ENCODE assay signal across 12 cellular contexts in the genomic region with DNA sequence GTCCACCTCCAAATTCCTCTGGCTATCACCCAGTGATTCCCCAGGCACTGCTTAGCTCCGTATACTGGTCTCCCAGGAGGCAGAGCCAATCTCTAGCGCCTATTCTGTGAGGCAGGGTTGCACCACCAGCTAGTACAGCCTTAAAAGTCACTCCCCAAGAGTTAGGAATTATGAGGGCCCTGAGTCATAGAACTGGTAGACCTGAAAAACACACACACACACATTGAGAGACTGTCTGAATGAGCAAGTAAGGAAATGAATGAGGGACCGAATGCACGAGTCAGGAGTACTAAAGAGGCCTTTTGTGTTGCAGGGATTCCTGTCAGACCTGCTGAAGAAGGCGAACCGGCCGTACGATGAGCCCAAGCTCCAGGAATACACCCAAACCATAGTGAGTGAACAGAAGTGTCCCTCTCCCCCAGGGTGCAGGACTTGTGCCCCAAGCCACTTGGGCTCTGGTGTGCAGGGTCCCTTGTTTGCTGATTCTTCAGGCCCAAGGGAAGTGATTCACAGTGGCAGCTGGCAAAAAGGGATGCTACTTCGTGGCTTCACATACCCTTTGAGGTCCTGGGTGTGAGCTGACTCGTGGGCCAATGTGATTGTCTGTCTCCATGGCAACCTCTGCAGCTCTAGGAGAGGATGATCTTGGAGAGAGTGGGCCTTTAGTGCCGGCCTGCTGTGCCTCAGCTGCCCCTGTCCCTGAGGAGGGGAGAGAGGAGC. TPM values are rescaled to one million over a fixed set of nuclear protein-coding genes. Genes with fewer than 3 reads are reported as not detected.
DNase-seq lines count a peak whose midpoint lies in the region; ATAC-seq and TF ChIP-seq lines count a peak whose summit lies in the region.
"Had no signal": no experiment of that assay in that cellular context is flagged by ENCODE, and none has a peak within 500 bp of the region (broad histone marks: within the 10 kb centered on the region; RNA-seq: fewer than 3 reads in every experiment).

No MANE protein-coding gene starts in this region.

- H3K9me2 ChIP-seq in SK-N-SH: no peaks in the 10 kb centered on the region

- H3K4me1 Mint-ChIP-seq in activated CD8-positive, alpha-beta T cell treated with anti-CD3 and anti-CD28 coated beads, Interleukin-2, amount 10 ng/mL, durations not matched to agents 7 days and 5 days (ENCODE audit: low read depth): peaks cover 9% of the 10 kb centered on the region

- no peak overlapping the region for H3K4me3 ChIP-seq in SK-N-SH (ENCODE audit: low read depth in 2 of 2, low read length in 1 of 2)
- H3K4me3 ChIP-seq: left lung had no signal

- POLR2A ChIA-PET in activated CD8-positive, alpha-beta T cell treated with anti-CD3 and anti-CD28 coated beads, Interleukin-2, amount 10 ng/mL, durations not matched to agents 7 days and 5 days (lab: Charles Lee): no interaction called here
- POLR2A ChIA-PET in SK-N-SH (lab: Yijun Ruan, JAX): no interaction called here

- peaks cover 4% of the 10 kb centered on the region for H3K27me3 Mint-ChIP-seq in activated CD8-positive, alpha-beta T cell treated with anti-CD3 and anti-CD28 coated beads, Interleukin-2, amount 10 ng/mL, durations not matched to agents 7 days and 5 days (ENCODE audit: low read depth)

- CTCF ChIA-PET in activated CD8-positive, alpha-beta T cell treated with anti-CD3 and anti-CD28 coated beads, Interleukin-2, amount 10 ng/mL, durations not matched to agents 7 days and 5 days (lab: Charles Lee): interaction anchor here (1.3 kb wide), 1 partner anchor 39 kb away, joined by 3 read pairs; no protein-coding TSS in a partner anchor
- CTCF ChIA-PET in SK-N-SH (lab: Yijun Ruan, JAX): interaction anchor here (0.9 to 2.7 kb wide), 3 partner anchors 26 to 72 kb away, joined by 4 to 7 read pairs (median 5); no protein-coding TSS in a partner anchor

- H3K9me3 ChIP-seq in SK-N-SH: no peaks in the 10 kb centered on the region
- H3K9me3 ChIP-seq: left lung had no signal

- DNase-seq in Ammon's horn (ENCODE audit: low spot score) (peak; percentile 12), GM03348 (ENCODE audit: low spot score) (peak; percentile 29), kidney glomerular epithelial cell (lab: John Stamatoyannopoulos, UW) (peak; percentile 12), NCI-H2196 treated with DMSO at 0.1 percent for 48 hours (lab: John Stamatoyannopoulos, UW; ENCODE audit: unreplicated experiment) (no peak), SK-N-SH (no peak)
- peak; percentile 27 for DNase-seq in activated CD8-positive, alpha-beta T cell treated with anti-CD3 and anti-CD28 coated beads, Interleukin-2, amount 10 ng/mL, durations not matched to agents 7 days and 5 days
- DNase-seq: left lung had no signal

- no peaks in the 10 kb centered on the region for H4K20me1 ChIP-seq in SK-N-SH (ENCODE audit: insufficient read depth)

- no peak overlapping the region for H3K9ac ChIP-seq in SK-N-SH

- no peak overlapping the region for H2AFZ ChIP-seq in SK-N-SH (ENCODE audit: low read depth)

- H3K27ac ChIP-seq in SK-N-SH (ENCODE audit: low read depth in 2 of 2, low read length in 1 of 2): no peak overlapping the region
- H3K27ac ChIP-seq: left lung had no signal

- H3K27ac Mint-ChIP-seq in activated CD8-positive, alpha-beta T cell treated with anti-CD3 and anti-CD28 coated beads, Interleukin-2, amount 10 ng/mL, durations not matched to agents 7 days and 5 days: no peak overlapping the region
- H3K27ac Mint-ChIP-seq: IgD-negative memory B cell had no signal

- no peak for TF ChIP-seq EP300 in SK-N-SH (IDR thresholded peaks at IDR 0.05; ENCODE audit: borderline replicate concordance in 1 of 2, low read depth in 1 of 2, low read length in 1 of 2)

- H3K36me3 ChIP-seq in SK-N-SH (replicated peaks in 1 of 2; ENCODE audit: control insufficient read depth in 1 of 2, insufficient read depth in 2 of 2, low read length in 1 of 2): no peaks in the 10 kb centered on the region
- H3K36me3 ChIP-seq: left lung had no signal

- H3K4me3 Mint-ChIP-seq in activated CD8-positive, alpha-beta T cell treated with anti-CD3 and anti-CD28 coated beads, Interleukin-2, amount 10 ng/mL, durations not matched to agents 7 days and 5 days: no peak overlapping the region
- H3K4me3 Mint-ChIP-seq: IgD-negative memory B cell had no signal

- no peaks in the 10 kb centered on the region for H3K79me2 ChIP-seq in SK-N-SH (ENCODE audit: insufficient read depth)

- no peak for TF ChIP-seq RAD21 in SK-N-SH (IDR thresholded peaks at IDR 0.05; ENCODE audit: low read length)

- no peaks in the 10 kb centered on the region for H3K9me3 Mint-ChIP-seq in activated CD8-positive, alpha-beta T cell treated with anti-CD3 and anti-CD28 coated beads, Interleukin-2, amount 10 ng/mL, durations not matched to agents 7 days and 5 days (ENCODE audit: insufficient read depth)
- H3K9me3 Mint-ChIP-seq: IgD-negative memory B cell had no signal

- no peaks in the 10 kb centered on the region for H3F3A ChIP-seq in SK-N-SH (replicated peaks; ENCODE audit: insufficient read depth)

- peak; percentile 77 for ATAC-seq in activated CD8-positive, alpha-beta T cell treated with anti-CD3 and anti-CD28 coated beads, Interleukin-2, amount 10 ng/mL, durations not matched to agents 7 days and 5 days
- ATAC-seq in HG03175 (IDR thresholded peaks at IDR 0.05; ENCODE audit: unreplicated experiment) (no peak), HG02840 (IDR thresholded peaks at IDR 0.05; ENCODE audit: low FRiP score, unreplicated experiment) (no peak)
- ATAC-seq: left lung had no signal

- 50% methylated on average over 7 of the region's 11 CpGs for WGBS in SK-N-SH (ENCODE audit: low lambda C conversion rate)

- H3K27me3 ChIP-seq in SK-N-SH (ENCODE audit: insufficient read depth): peaks cover 8% of the 10 kb centered on the region; the same call in 1 of the 2 replicates

- no peak for TF ChIP-seq CTCF in SK-N-SH (IDR thresholded peaks at IDR 0.05)

- no peaks in the 10 kb centered on the region for H3K4me1 ChIP-seq in SK-N-SH (ENCODE audit: control insufficient read depth in 1 of 2, insufficient read depth in 2 of 2, low read depth in 1 of 2, low read length in 1 of 2)
- H3K4me1 ChIP-seq: left lung had no signal

- no peaks in the 10 kb centered on the region for H3K36me3 Mint-ChIP-seq in activated CD8-positive, alpha-beta T cell treated with anti-CD3 and anti-CD28 coated beads, Interleukin-2, amount 10 ng/mL, durations not matched to agents 7 days and 5 days (ENCODE audit: low read depth)
- H3K36me3 Mint-ChIP-seq: IgD-negative memory B cell had no signal

- no peak overlapping the region for H3K4me2 ChIP-seq in SK-N-SH

TF ChIP-seq in SK-N-SH, 30 proteins besides CTCF, POLR2A, EP300 and RAD21 (continues in another document):
- TF ChIP-seq EZH2phosphoT487 (IDR thresholded peaks at IDR 0.05; ENCODE audit: borderline replicate concordance, low read depth) (no peak), GABPA (IDR thresholded peaks at IDR 0.05; ENCODE audit: low read depth) (no peak), FOXJ3 (CRISPR knock-in tag; IDR thresholded peaks at IDR 0.05) (no peak), RXRA (IDR thresholded peaks at IDR 0.05; ENCODE audit: borderline replicate concordance, low read depth) (no peak), MEF2A (IDR thresholded peaks at IDR 0.05; ENCODE audit: borderline replicate concordance, low read depth) (no peak), SIN3A (IDR thresholded peaks at IDR 0.05; ENCODE audit: borderline replicate concordance, low read depth, low read length) (no peak), CHD2 (IDR thresholded peaks at IDR 0.05; ENCODE audit: low read length, partially characterized antibody) (no peak), GATA2 (CRISPR knock-in tag; IDR thresholded peaks at IDR 0.05) (no peak), RCOR1 (IDR thresholded peaks at IDR 0.05; ENCODE audit: low read length) (no peak)
- TF ChIP-seq, protein P1, sequence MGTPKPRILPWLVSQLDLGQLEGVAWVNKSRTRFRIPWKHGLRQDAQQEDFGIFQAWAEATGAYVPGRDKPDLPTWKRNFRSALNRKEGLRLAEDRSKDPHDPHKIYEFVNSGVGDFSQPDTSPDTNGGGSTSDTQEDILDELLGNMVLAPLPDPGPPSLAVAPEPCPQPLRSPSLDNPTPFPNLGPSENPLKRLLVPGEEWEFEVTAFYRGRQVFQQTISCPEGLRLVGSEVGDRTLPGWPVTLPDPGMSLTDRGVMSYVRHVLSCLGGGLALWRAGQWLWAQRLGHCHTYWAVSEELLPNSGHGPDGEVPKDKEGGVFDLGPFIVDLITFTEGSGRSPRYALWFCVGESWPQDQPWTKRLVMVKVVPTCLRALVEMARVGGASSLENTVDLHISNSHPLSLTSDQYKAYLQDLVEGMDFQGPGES (IDR thresholded peaks at IDR 0.05; ENCODE audit: low read depth, low read length): no peak
- TF ChIP-seq, protein P2, sequence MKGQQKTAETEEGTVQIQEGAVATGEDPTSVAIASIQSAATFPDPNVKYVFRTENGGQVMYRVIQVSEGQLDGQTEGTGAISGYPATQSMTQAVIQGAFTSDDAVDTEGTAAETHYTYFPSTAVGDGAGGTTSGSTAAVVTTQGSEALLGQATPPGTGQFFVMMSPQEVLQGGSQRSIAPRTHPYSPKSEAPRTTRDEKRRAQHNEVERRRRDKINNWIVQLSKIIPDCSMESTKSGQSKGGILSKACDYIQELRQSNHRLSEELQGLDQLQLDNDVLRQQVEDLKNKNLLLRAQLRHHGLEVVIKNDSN (IDR thresholded peaks at IDR 0.05; ENCODE audit: borderline replicate concordance, low read depth): no peak

RNA-seq across cellular contexts. Expression of a gene that starts 24.7 kb away (rescaled TPM):
- total RNA-seq in activated CD8-positive, alpha-beta T cell treated with anti-CD3 and anti-CD28 coated beads, Interleukin-2, amount 10 ng/mL, durations not matched to agents 7 days and 5 days: not detected
- polyA plus RNA-seq in SK-N-SH (2012; rRNA removed): 0.12 and 0.23 TPM in 2 replicates
- 0.05 and 0.06 TPM in 2 replicates for polyA plus RNA-seq in SK-N-SH (2012; cell fraction: cytosol; rRNA removed)
- 0.06 TPM in 1 of 2 replicates, not detected in the other for polyA plus RNA-seq in SK-N-SH (2012; cell fraction: nucleus; rRNA removed)
- total RNA-seq: endothelial cell of umbilical vein had no signal
- polyA plus RNA-seq: endothelial cell of umbilical vein, IgD-negative memory B cell had no signal

RNA-seq across cellular contexts. Expression of a gene that starts 58.6 kb away (rescaled TPM):
- not detected for total RNA-seq in activated CD8-positive, alpha-beta T cell treated with anti-CD3 and anti-CD28 coated beads, Interleukin-2, amount 10 ng/mL, durations not matched to agents 7 days and 5 days
- not detected in 2 replicates for polyA plus RNA-seq in SK-N-SH (2012; rRNA removed)
- not detected in 2 replicates for polyA plus RNA-seq in SK-N-SH (2012; cell fraction: cytosol; rRNA removed)
- not detected in 2 replicates for polyA plus RNA-seq in SK-N-SH (2012; cell fraction: nucleus; rRNA removed)
- total RNA-seq: endothelial cell of umbilical vein, left lung had no signal
- polyA plus RNA-seq: adipose tissue, endothelial cell of umbilical vein, IgD-negative memory B cell had no signal

Comparison
In these comparisons a context has a peak if more than half of its experiments do, and no peak if none do; other contexts are left out.
1. DNase-seq: peak in Ammon's horn (single experiment), GM03348 (single experiment), activated CD8-positive, alpha-beta T cell treated with anti-CD3 and anti-CD28 coated beads, Interleukin-2, amount 10 ng/mL, durations not matched to agents 7 days and 5 days (single experiment) and kidney glomerular epithelial cell (single experiment); none in NCI-H2196 treated with DMSO at 0.1 percent for 48 hours (single experiment) and SK-N-SH (single experiment).